22 cellular contexts compared by ENCODE assay signal in genomic region chr5:78613151-78613533, GRCh38. TPM values are rescaled to one million over a fixed set of nuclear protein-coding genes. Genes with fewer than 3 reads are reported as not detected.
DNase-seq lines count a peak whose midpoint lies in the region; ATAC-seq and TF ChIP-seq lines count a peak whose summit lies in the region.
"Had no signal": no experiment of that assay in that cellular context is flagged by ENCODE, and none has a peak within 500 bp of the region (broad histone marks: within the 10 kb centered on the region; RNA-seq: fewer than 3 reads in every experiment).

No MANE protein-coding gene starts in this region.

- no peak for TF ChIP-seq CTCF in cardiac muscle cell (IDR thresholded peaks at IDR 0.05; ENCODE audit: low read depth, low read length)

- H3K36me3 ChIP-seq in cardiac muscle cell (peaks cover 38% of the 10 kb centered on the region), muscle layer of duodenum (ENCODE audit: control insufficient read depth in 1 of 2, insufficient read depth in 2 of 2, low read length in 2 of 2) (peaks cover 0 to 4% of the 10 kb centered on the region in 2 donors), stomach smooth muscle (ENCODE audit: control insufficient read depth in 2 of 2, insufficient read depth in 2 of 2, low read length in 2 of 2) (no peaks in the 10 kb centered on the region)
- H3K36me3 ChIP-seq: SJCRH30 had no signal

- H3K27ac ChIP-seq in cardiac muscle cell, result peak overlapping the region; percentile 81
- H3K27ac ChIP-seq in muscle layer of duodenum (ENCODE audit: low read length), result peak overlapping the region; percentile 12
- peak overlapping the region; percentile 75 for H3K27ac ChIP-seq in stomach smooth muscle (ENCODE audit: low read length)
- H3K27ac ChIP-seq: GM23248, SJCRH30 had no signal

- H3K27me3 ChIP-seq in cardiac muscle cell, result no peaks in the 10 kb centered on the region
- H3K27me3 ChIP-seq in muscle layer of duodenum (ENCODE audit: low read depth, low read length), result no peaks in the 10 kb centered on the region
- H3K27me3 ChIP-seq in stomach smooth muscle (ENCODE audit: control insufficient read depth in 1 of 2, insufficient read depth in 2 of 2, low read length in 2 of 2), result no peaks in the 10 kb centered on the region
- H3K27me3 ChIP-seq: MG63, SJCRH30 had no signal

- no peaks in the 10 kb centered on the region for H3K9me3 ChIP-seq in cardiac muscle cell (ENCODE audit: low read depth)
- H3K9me3 ChIP-seq in muscle layer of duodenum (ENCODE audit: control insufficient read depth in 1 of 2, low read length in 2 of 2), result no peaks in the 10 kb centered on the region
- H3K9me3 ChIP-seq in stomach smooth muscle (ENCODE audit: control insufficient read depth in 2 of 2, low read length in 2 of 2), result no peaks in the 10 kb centered on the region
- H3K9me3 ChIP-seq: MG63, SJCRH30 had no signal

- intact Hi-C loops in left ventricle myocardium superior (cut with micrococcal nuclease), result no loop called here

- DNase-seq in cardiac muscle cell (ENCODE audit: low read depth in 1 of 2, low spot score in 1 of 2), result no peak
- no peak for DNase-seq in left ventricle myocardium superior
- DNase-seq in activated T-cell treated with anti-CD3 and anti-CD28 coated beads, Interleukin-2, amount 50 U/mL, for 48 hours, result no peak
- no peak for DNase-seq in HCEC 1CT
- DNase-seq in AML-193 (lab: John Stamatoyannopoulos, UW), result no peak
- DNase-seq: 8988T; ACHN; CD4-positive, CD25-positive, alpha-beta regulatory T cell; DMS53; GM23248; H7; KG1; MG63; NCI-H2029; NCI-H446; NCI-H526; NCI-H82; NK-92 treated with Interleukin-12 subunit alpha and Interleukin-12 subunit beta, amount 100 ng/mL, for 24 hours; SJCRH30 had no signal

- H3K9ac ChIP-seq in stomach smooth muscle (ENCODE audit: low read length in 2 of 2), result no peak overlapping the region
- H3K9ac ChIP-seq: GM23248 had no signal

- no peak for ATAC-seq in left ventricle myocardium superior
- ATAC-seq: Right ventricle myocardium inferior had no signal

- no peak overlapping the region for H3K4me3 ChIP-seq in cardiac muscle cell
- H3K4me3 ChIP-seq in muscle layer of duodenum (ENCODE audit: low read depth in 1 of 2, low read length in 2 of 2), result no peak overlapping the region
- H3K4me3 ChIP-seq in stomach smooth muscle (ENCODE audit: low read length in 2 of 2), result peak overlapping the region in 1 of 2 donors; percentile 22
- H3K4me3 ChIP-seq: GM23248, MG63, SJCRH30 had no signal

- H3K4me1 ChIP-seq in cardiac muscle cell (ENCODE audit: low read depth), result peaks cover 62% of the 10 kb centered on the region
- H3K4me1 ChIP-seq in muscle layer of duodenum (ENCODE audit: control insufficient read depth in 1 of 2, insufficient read depth in 2 of 2, low read length in 2 of 2), result peaks cover 8 to 44% of the 10 kb centered on the region in 2 donors
- peaks cover 39% of the 10 kb centered on the region for H3K4me1 ChIP-seq in stomach smooth muscle (ENCODE audit: control insufficient read depth, insufficient read depth, low read length)
- H3K4me1 ChIP-seq: SJCRH30 had no signal

RNA-seq across cellular contexts. Expression of gene LHFPL2, which starts 35.4 kb away (rescaled TPM):
- total RNA-seq in cardiac muscle cell (126 TPM in 2 replicates), left ventricle myocardium superior (5.4 TPM)
- polyA plus RNA-seq in cardiac muscle cell, result 96.6 and 101 TPM in 2 replicates

Comparison
In these comparisons a context has a peak if more than half of its experiments do, and no peak if none do; other contexts are left out.
1. RNA of gene LHFPL2, which starts 35.4 kb away (total RNA-seq): 126 TPM in cardiac muscle cell; 5.4 TPM in left ventricle myocardium superior (single experiment); every median in the first group is over 10 times any median in the second.
2. H3K27ac ChIP-seq: peak in every context shown above with its lines; median percentile 81 in cardiac muscle cell; 75 in stomach smooth muscle; 12 in muscle layer of duodenum.